In the genomic region with DNA sequence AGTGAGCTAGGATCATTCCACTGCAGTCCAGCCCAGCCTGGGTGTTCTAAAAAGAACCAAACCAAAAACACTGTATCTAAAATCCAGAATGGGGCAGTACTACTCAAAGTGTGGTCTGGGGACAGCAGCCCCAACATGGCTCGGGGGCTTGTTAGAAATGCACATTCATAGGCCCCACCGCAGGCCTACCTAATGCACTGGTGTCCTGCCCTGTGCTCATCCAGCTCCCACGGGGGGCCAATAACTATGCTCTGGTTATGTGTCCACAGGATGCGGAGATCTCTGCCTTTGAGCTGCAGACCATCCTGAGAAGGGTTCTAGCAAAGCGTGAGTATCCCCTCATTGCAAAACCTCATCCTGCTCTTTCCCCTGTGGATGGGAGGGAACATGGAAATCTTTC, we compare ENCODE assay signal across 19 cellular contexts. TPM values are rescaled to one million over a fixed set of nuclear protein-coding genes. Genes with fewer than 3 reads are reported as not detected.
DNase-seq lines count a peak whose midpoint lies in the region; ATAC-seq and TF ChIP-seq lines count a peak whose summit lies in the region.
"Had no signal": no experiment of that assay in that cellular context is flagged by ENCODE, and none has a peak within 500 bp of the region (broad histone marks: within the 10 kb centered on the region; RNA-seq: fewer than 3 reads in every experiment).

No MANE protein-coding gene starts in this region.

- H3K27ac Mint-ChIP-seq in natural killer cell = peak overlapping the region; percentile 13 to 39
- H3K27ac Mint-ChIP-seq in natural killer cell treated with Interleukin-12 subunit alpha and Interleukin-12 subunit beta and Interleukin-15 and Interleukin-18, amount 100 ng/mL, for 72 hours = no peak overlapping the region
- H3K27ac Mint-ChIP-seq: B cell; CD4-positive, alpha-beta T cell; GM23338 had no signal

- ATAC-seq in natural killer cell = no peak
- ATAC-seq in natural killer cell treated with Interleukin-12 subunit alpha and Interleukin-12 subunit beta and Interleukin-15 and Interleukin-18, amount 100 ng/mL, for 72 hours = no peak
- ATAC-seq in GM19397 (IDR thresholded peaks at IDR 0.05; ENCODE audit: unreplicated experiment) = no peak
- ATAC-seq: GM23338 had no signal

- H3K36me3 Mint-ChIP-seq in natural killer cell = peaks cover 7% of the 10 kb centered on the region
- no peaks in the 10 kb centered on the region for H3K36me3 Mint-ChIP-seq in natural killer cell treated with Interleukin-12 subunit alpha and Interleukin-12 subunit beta and Interleukin-15 and Interleukin-18, amount 100 ng/mL, for 72 hours

- DNase-seq in natural killer cell = no peak
- no peak for DNase-seq in natural killer cell treated with Interleukin-12 subunit alpha and Interleukin-12 subunit beta and Interleukin-15 and Interleukin-18, amount 100 ng/mL, for 72 hours (ENCODE audit: low spot score)
- no peak for DNase-seq in caudate nucleus (lab: John Stamatoyannopoulos, UW)
- no peak for DNase-seq in NCI-H446 treated with DMSO at 0.1 percent for 48 hours (lab: John Stamatoyannopoulos, UW)
- DNase-seq in 8988T = no peak
- no peak for DNase-seq in activated CD4-positive, alpha-beta T cell treated with anti-CD3 and anti-CD28 coated beads, Interleukin-2, amount 50 U/mL, for 4 hours
- DNase-seq: ACHN; CD4-positive, alpha-beta T cell; GF-D8; KBM-7; NCI-H1092 treated with DMSO at 0.1 percent for 48 hours; NCI-H187; NCI-H510A; SHP77 treated with DMSO at 0.1 percent for 48 hours had no signal

- H3K4me1 ChIP-seq in mesodermal cell (ENCODE audit: control insufficient read depth, insufficient read depth, low read length, poor library complexity, severe bottlenecking) = peaks cover 45% of the 10 kb centered on the region

- no peaks in the 10 kb centered on the region for H3K9me3 ChIP-seq in mesodermal cell (ENCODE audit: control insufficient read depth, low read length)

- H3K27ac ChIP-seq in caudate nucleus (ENCODE audit: low read depth, low read length) (peak overlapping the region; percentile 71), mesodermal cell (ENCODE audit: low read depth, low read length, severe bottlenecking) (peak overlapping the region; percentile 23)
- H3K27ac ChIP-seq: HL-60 had no signal

- no peak overlapping the region for H3K4me3 Mint-ChIP-seq in natural killer cell
- no peak overlapping the region for H3K4me3 Mint-ChIP-seq in natural killer cell treated with Interleukin-12 subunit alpha and Interleukin-12 subunit beta and Interleukin-15 and Interleukin-18, amount 100 ng/mL, for 72 hours
- H3K4me3 Mint-ChIP-seq: B cell; CD4-positive, alpha-beta T cell; GM23338 had no signal

- 98 to 100% methylated on average over 4 of the region's 5 CpGs for WGBS in mesodermal cell (ENCODE audit: insufficient coverage in 2 of 2), 2 experiments

- peaks cover 84% of the 10 kb centered on the region for H3K36me3 ChIP-seq in mesodermal cell (ENCODE audit: control insufficient read depth, insufficient read depth, low read length)

- intact Hi-C loops in natural killer cell (cut with micrococcal nuclease) = no loop called here

- H3K27me3 Mint-ChIP-seq in natural killer cell (ENCODE audit: low read depth in 2 of 2) = no peaks in the 10 kb centered on the region
- H3K27me3 Mint-ChIP-seq in natural killer cell treated with Interleukin-12 subunit alpha and Interleukin-12 subunit beta and Interleukin-15 and Interleukin-18, amount 100 ng/mL, for 72 hours = no peaks in the 10 kb centered on the region
- H3K27me3 Mint-ChIP-seq: B cell; CD4-positive, alpha-beta T cell had no signal

- no peak overlapping the region for H3K4me3 ChIP-seq in mesodermal cell (ENCODE audit: extremely low read depth, insufficient read depth, low read length, poor library complexity, severe bottlenecking)
- H3K4me3 ChIP-seq: GM23338 had no signal

- H3K9me3 Mint-ChIP-seq in natural killer cell = no peaks in the 10 kb centered on the region
- H3K9me3 Mint-ChIP-seq in natural killer cell treated with Interleukin-12 subunit alpha and Interleukin-12 subunit beta and Interleukin-15 and Interleukin-18, amount 100 ng/mL, for 72 hours = no peaks in the 10 kb centered on the region
- H3K9me3 Mint-ChIP-seq: CD4-positive, alpha-beta T cell had no signal

- H3K4me1 Mint-ChIP-seq in natural killer cell = peaks cover 0 to 2% of the 10 kb centered on the region in 2 donors
- H3K4me1 Mint-ChIP-seq in natural killer cell treated with Interleukin-12 subunit alpha and Interleukin-12 subunit beta and Interleukin-15 and Interleukin-18, amount 100 ng/mL, for 72 hours (ENCODE audit: low read depth in 2 of 2) = peaks cover 0 to 9% of the 10 kb centered on the region in 2 donors
- H3K4me1 Mint-ChIP-seq: B cell had no signal

- no peak for TF ChIP-seq CTCF in natural killer cell (IDR thresholded peaks at IDR 0.05)

RNA-seq across cellular contexts. Expression of gene CAPN2, which starts 51.5 kb away (rescaled TPM):
- total RNA-seq in natural killer cell = 100 to 1,000 TPM; 228 to 275 (median 236) TPM
- total RNA-seq in natural killer cell treated with Interleukin-12 subunit alpha and Interleukin-12 subunit beta and Interleukin-15 and Interleukin-18, amount 100 ng/mL, for 72 hours = 10 to 100 TPM; 29.2 to 39.1 TPM
- polyA plus RNA-seq in mesodermal cell (2013, experiment 1 of 2) = 244 TPM
- 240 TPM for polyA plus RNA-seq in mesodermal cell (2013, experiment 2 of 2)

Comparison
In these comparisons a context has a peak if more than half of its experiments do, and no peak if none do; other contexts are left out.
1. H3K27ac Mint-ChIP-seq: peak in natural killer cell (2 of 2); none in natural killer cell treated with Interleukin-12 subunit alpha and Interleukin-12 subunit beta and Interleukin-15 and Interleukin-18, amount 100 ng/mL, for 72 hours (0 of 2).
2. RNA of gene CAPN2, which starts 51.5 kb away (total RNA-seq): 228 to 275 TPM in natural killer cell; 29.2 to 39.1 TPM in natural killer cell treated with Interleukin-12 subunit alpha and Interleukin-12 subunit beta and Interleukin-15 and Interleukin-18, amount 100 ng/mL, for 72 hours; every median in the first group is over 4 times any median in the second.